1 cellular context compared by ENCODE assay signal in genomic region chr17:17206149-17206912, GRCh38.
A peak's percentile ranks its signal among the peaks of the same experiment; 100 is the strongest.
TF ChIP-seq lines count a peak whose summit lies in the region.

TSS of gene PLD6 (minus strand) at chr17:17206333. CDS start at chr17:17206286, 47 bp downstream.

TF ChIP-seq in K562, 482 proteins besides CTCF, POLR2A, EP300 and RAD21 (continued from another document and continues in another):
- peak; percentile 80 to 97; a peak in 3 of 4 replicates for TF ChIP-seq MLX (CRISPR knock-in tag; conservative IDR thresholded peaks at IDR 0.05)
- peak; percentile 20 for TF ChIP-seq PCBP1 (IDR thresholded peaks at IDR 0.05; ENCODE audit: low read depth, low read length, poor library complexity, severe bottlenecking)
- TF ChIP-seq GABPB1 (CRISPR knock-in tag; IDR thresholded peaks at IDR 0.05), result peak; percentile 68; the same call in 1 of the 2 replicates
- TF ChIP-seq TFAP4 (CRISPR knock-in tag; IDR thresholded peaks at IDR 0.05; ENCODE audit: borderline replicate concordance), result peak; percentile 87
- peak; percentile 29 for TF ChIP-seq RBM25 (IDR thresholded peaks at IDR 0.05; ENCODE audit: low read depth, low read length, severe bottlenecking)
- peak; percentile 89 for TF ChIP-seq HMGN3 (IDR thresholded peaks at IDR 0.05; ENCODE audit: borderline replicate concordance, extremely low read depth, insufficient read length, low read depth, low read length)
- no peak for TF ChIP-seq ZBTB40 (IDR thresholded peaks at IDR 0.05)
- TF ChIP-seq ZBTB40 (CRISPR knock-in tag; IDR thresholded peaks at IDR 0.05), result peak; percentile 67
- peak; percentile 89 for TF ChIP-seq CREM (IDR thresholded peaks at IDR 0.05; ENCODE audit: low read depth)
- peak; percentile 85 for TF ChIP-seq CREB3L1 (IDR thresholded peaks at IDR 0.05; ENCODE audit: borderline replicate concordance, low read depth)
- no peak for TF ChIP-seq GTF3C2 (IDR thresholded peaks at IDR 0.05; ENCODE audit: borderline replicate concordance, extremely low read depth, insufficient read length)
- TF ChIP-seq RNF2 (IDR thresholded peaks at IDR 0.05), result peak; percentile 61
- TF ChIP-seq ZNF76 (CRISPR knock-in tag; IDR thresholded peaks at IDR 0.05; ENCODE audit: borderline replicate concordance), result no peak
- TF ChIP-seq GMEB1 (CRISPR knock-in tag; IDR thresholded peaks at IDR 0.05), result peak; percentile 91
- no peak for TF ChIP-seq GATAD2A (IDR thresholded peaks at IDR 0.05)
- peak; percentile 97 for TF ChIP-seq ARID4B (CRISPR knock-in tag; IDR thresholded peaks at IDR 0.05)
- peak; percentile 81 for TF ChIP-seq ATF7 (IDR thresholded peaks at IDR 0.05)
- peak; percentile 97 for TF ChIP-seq NFIC (IDR thresholded peaks at IDR 0.05)
- peak; percentile 74; the same call in 1 of the 2 replicates for TF ChIP-seq JUN (IDR thresholded peaks at IDR 0.05; ENCODE audit: borderline replicate concordance, low read depth, low read length)
- TF ChIP-seq JUN (CRISPR knock-in tag; IDR thresholded peaks at IDR 0.05; ENCODE audit: borderline replicate concordance), result no peak
- TF ChIP-seq ZBTB1 (CRISPR knock-in tag; IDR thresholded peaks at IDR 0.05; ENCODE audit: borderline replicate concordance, low read depth), result peak; percentile 75; the same call in 1 of the 2 replicates
- TF ChIP-seq SIN3B (IDR thresholded peaks at IDR 0.05; ENCODE audit: low read depth), result no peak
- no peak for TF ChIP-seq SP2 (IDR thresholded peaks at IDR 0.05; ENCODE audit: extremely low read depth, low read depth, low read length, poor library complexity, severe bottlenecking)
- no peak for TF ChIP-seq TSC22D4 (tag; IDR thresholded peaks at IDR 0.05)
- TF ChIP-seq CCNT2 (IDR thresholded peaks at IDR 0.05; ENCODE audit: borderline replicate concordance, extremely low read depth, insufficient read length, low read depth, low read length), result peak; percentile 92
- no peak for TF ChIP-seq SREBF2 (CRISPR knock-in tag; IDR thresholded peaks at IDR 0.05)
- peak; percentile 96 for TF ChIP-seq KLF1 (tag; IDR thresholded peaks at IDR 0.05)
- peak; percentile 46 for TF ChIP-seq KDM5B (IDR thresholded peaks at IDR 0.05; ENCODE audit: insufficient replicate concordance, low read depth, low read length)
- TF ChIP-seq MAX (CRISPR knock-in tag; IDR thresholded peaks at IDR 0.05), result peak; percentile 100
- peak; percentile 51; the same call in 1 of the 2 replicates for TF ChIP-seq CREB1 (IDR thresholded peaks at IDR 0.05)
- peak; percentile 90 for TF ChIP-seq CREB1 (CRISPR knock-in tag; IDR thresholded peaks at IDR 0.05)
- peak; percentile 29 for TF ChIP-seq RBBP5 (IDR thresholded peaks at IDR 0.05; ENCODE audit: borderline replicate concordance, insufficient read depth, low read length, poor library complexity, severe bottlenecking)
- no peak for TF ChIP-seq CEBPG (CRISPR knock-in tag; IDR thresholded peaks at IDR 0.05)
- TF ChIP-seq CEBPG (tag; conservative IDR thresholded peaks at IDR 0.05 in 1 of 2, IDR thresholded peaks at IDR 0.05 in 1 of 2), result no peak
- TF ChIP-seq FOXP1 (CRISPR knock-in tag; IDR thresholded peaks at IDR 0.05), result peak; percentile 88; the same call in 1 of the 2 replicates
- 0 out of 2 replicates have a peak, but pooled peaks have one; percentile 25 for TF ChIP-seq TARDBP (IDR thresholded peaks at IDR 0.05)
